In the genomic region with DNA sequence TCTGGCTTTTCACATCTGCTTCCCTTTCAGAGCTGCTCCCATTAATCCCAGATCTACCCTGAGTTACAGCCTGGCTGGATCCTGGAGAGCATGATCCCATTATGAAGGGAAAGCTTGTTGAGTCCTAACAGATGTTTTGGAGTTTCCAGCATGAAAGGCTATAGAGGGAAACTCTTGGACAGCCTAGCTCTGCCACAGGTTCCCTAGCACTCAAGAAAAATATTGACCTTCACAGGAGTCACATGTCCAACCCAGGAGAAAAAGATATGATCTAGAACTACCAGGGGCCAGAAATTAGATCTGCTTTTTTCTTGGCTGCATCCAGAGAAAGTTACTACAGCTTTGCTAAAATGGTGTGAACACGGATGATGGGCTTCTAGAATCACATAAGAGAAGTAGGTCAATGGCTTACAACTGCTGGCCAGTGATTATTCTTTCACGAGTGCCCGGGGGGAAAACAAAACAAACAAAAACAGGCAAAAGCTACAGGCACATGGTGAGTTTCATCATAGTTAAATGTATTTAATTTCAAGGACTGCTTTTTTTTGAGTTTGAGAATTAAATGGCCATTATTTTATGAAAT, we compare ENCODE assay signal across 10 cellular contexts.
"Had no signal": no experiment of that assay in that cellular context is flagged by ENCODE, and none has a peak within 500 bp of the region (broad histone marks: within the 10 kb centered on the region; RNA-seq: fewer than 3 reads in every experiment).

No MANE protein-coding gene starts in this region.

- DNase-seq: activated naive CD4-positive, alpha-beta T cell treated with anti-CD3 and anti-CD28 coated beads, Interleukin-2, amount 10 ng/mL, durations not matched to agents 7 days and 5 days; hippocampal formation; kidney; left lung; psoas muscle; right lobe of liver; upper lobe of left lung had no signal

- H3K4me1 Mint-ChIP-seq: activated naive CD4-positive, alpha-beta T cell treated with anti-CD3 and anti-CD28 coated beads, Interleukin-2, amount 10 ng/mL, durations not matched to agents 7 days and 5 days had no signal

- H3K9me3 Mint-ChIP-seq: activated naive CD4-positive, alpha-beta T cell treated with anti-CD3 and anti-CD28 coated beads, Interleukin-2, amount 10 ng/mL, durations not matched to agents 7 days and 5 days; activated T-helper 2 cell treated with anti-CD3 and anti-CD28 coated beads, Interferon-gamma antibody, Interleukin-2, Interleukin-4, amounts not matched to agents 10 μg/mL and 5 μg/mL and 100 μg/mL, durations not matched to agents 14 hours and 24 hours and 36 hours; stimulated activated naive CD8-positive, alpha-beta T cell treated with anti-CD3 and anti-CD28 coated beads, Interleukin-15, Interleukin-2, amounts not matched to agents 100 ng/mL and 50 ng/mL, for 24 hours had no signal

- ATAC-seq: left lung, right lobe of liver had no signal

- H3K9me3 ChIP-seq: ascending aorta, left lung, psoas muscle, right lobe of liver, upper lobe of left lung had no signal

- H3K27me3 Mint-ChIP-seq: activated naive CD4-positive, alpha-beta T cell treated with anti-CD3 and anti-CD28 coated beads, Interleukin-2, amount 10 ng/mL, durations not matched to agents 7 days and 5 days; stimulated activated naive CD8-positive, alpha-beta T cell treated with anti-CD3 and anti-CD28 coated beads, Interleukin-15, Interleukin-2, amounts not matched to agents 100 ng/mL and 50 ng/mL, for 24 hours had no signal

- H3K27me3 ChIP-seq: ascending aorta, left lung, right lobe of liver, upper lobe of left lung had no signal

- H3K4me3 Mint-ChIP-seq: activated naive CD4-positive, alpha-beta T cell treated with anti-CD3 and anti-CD28 coated beads, Interleukin-2, amount 10 ng/mL, durations not matched to agents 7 days and 5 days; stimulated activated naive CD8-positive, alpha-beta T cell treated with anti-CD3 and anti-CD28 coated beads, Interleukin-15, Interleukin-2, amounts not matched to agents 100 ng/mL and 50 ng/mL, for 24 hours had no signal

- H3K4me1 ChIP-seq: ascending aorta had no signal

- H3K27ac Mint-ChIP-seq: activated naive CD4-positive, alpha-beta T cell treated with anti-CD3 and anti-CD28 coated beads, Interleukin-2, amount 10 ng/mL, durations not matched to agents 7 days and 5 days; activated T-helper 2 cell treated with anti-CD3 and anti-CD28 coated beads, Interferon-gamma antibody, Interleukin-2, Interleukin-4, amounts not matched to agents 10 μg/mL and 5 μg/mL and 100 μg/mL, durations not matched to agents 14 hours and 24 hours and 36 hours; stimulated activated naive CD8-positive, alpha-beta T cell treated with anti-CD3 and anti-CD28 coated beads, Interleukin-15, Interleukin-2, amounts not matched to agents 100 ng/mL and 50 ng/mL, for 24 hours had no signal

- H3K27ac ChIP-seq: ascending aorta, left lung, psoas muscle, right lobe of liver, upper lobe of left lung had no signal

- H3K4me3 ChIP-seq: ascending aorta, left lung, psoas muscle, right lobe of liver, upper lobe of left lung had no signal
